ENCODE assay signal across 1 cellular context in genomic region chr18:58687871-58688308, GRCh38.
A peak's percentile ranks its signal among the peaks of the same experiment; 100 is the strongest.
TF ChIP-seq lines count a peak whose summit lies in the region.

No MANE protein-coding gene starts in this region.

TF ChIP-seq in K562, 482 proteins besides CTCF, POLR2A, EP300 and RAD21:
- TF ChIP-seq ETV1 (tag; conservative IDR thresholded peaks at IDR 0.05; ENCODE audit: low read depth): 0 out of 2 replicates have a peak, but pooled peaks have one; percentile 34
- no peak for TF ChIP-seq FOXO4 (CRISPR knock-in tag; IDR thresholded peaks at IDR 0.05)
